ENCODE assay signal across 26 cellular contexts in the genomic region with DNA sequence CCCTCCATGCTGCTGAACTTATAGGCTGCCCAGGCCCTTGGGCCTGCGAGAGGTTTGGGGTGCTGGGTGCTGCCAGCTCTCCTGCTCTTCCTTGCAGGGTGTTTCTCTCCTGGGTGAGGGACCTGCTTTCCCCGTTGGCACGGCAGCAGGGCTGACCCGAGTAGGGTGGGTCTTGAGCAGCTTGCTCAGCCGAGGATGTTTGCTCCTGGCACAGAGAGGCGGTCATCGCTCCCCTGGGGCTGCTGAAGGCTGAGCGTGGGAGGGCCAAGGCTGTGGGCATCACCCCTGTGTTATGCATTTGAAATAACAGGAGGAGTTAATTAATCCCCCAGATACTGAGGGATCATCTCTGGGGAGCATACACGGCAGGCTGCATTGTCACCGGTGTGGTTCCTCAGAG. TPM values are rescaled to one million over a fixed set of nuclear protein-coding genes. Genes with fewer than 3 reads are reported as not detected.
"Had no signal": no experiment of that assay in that cellular context is flagged by ENCODE, and none has a peak within 500 bp of the region (broad histone marks: within the 10 kb centered on the region; RNA-seq: fewer than 3 reads in every experiment).

No MANE protein-coding gene starts in this region.

- H3K27me3 ChIP-seq: pancreas, testis, tibial nerve, upper lobe of right lung, vagina had no signal

- H3K27ac ChIP-seq: gastrocnemius medialis, lower lobe of right lung, pancreas, testis, tibial nerve, upper lobe of right lung had no signal

- H3K4me3 ChIP-seq: dorsolateral prefrontal cortex, gastrocnemius medialis, left ventricle myocardium inferior, lower lobe of right lung, pancreas, testis, tibial nerve, upper lobe of right lung, vagina had no signal

- DNase-seq: cortex of kidney; dorsolateral prefrontal cortex; effector CD8-positive, alpha-beta T cell; gastrocnemius medialis; immature natural killer cell; left cardiac atrium; left ventricle myocardium inferior; lower lobe of right lung; natural killer cell; nucleus accumbens; stimulated activated CD4-positive, alpha-beta T cell treated with anti-CD3 and anti-CD28 coated beads, Interleukin-1b, Interleukin-23, amount 100 ng/mL, for 48 hours; stimulated activated CD4-positive, alpha-beta T cell treated with anti-CD3 and anti-CD28 coated beads, Interleukin-4, amount 100 ng/mL, for 24 hours; stimulated activated naive B cell treated with anti-CD40 and anti-IgM and Interleukin-4, amounts not matched to agents 10 μg/mL and 1 μg/mL and 100 μg/mL, for 72 hours; stimulated activated naive CD8-positive, alpha-beta T cell treated with anti-CD3 and anti-CD28 coated beads, Interleukin-15, amount 100 ng/mL, for 72 hours; testis; upper lobe of right lung had no signal

- ATAC-seq: esophagus mucosa; gastrocnemius medialis; left cardiac atrium; lower lobe of right lung; natural killer cell; pancreas; right cardiac atrium; stimulated activated naive B cell treated with anti-CD40 and anti-IgM and Interleukin-4, amounts not matched to agents 10 μg/mL and 1 μg/mL and 100 μg/mL, for 72 hours; stimulated activated naive CD8-positive, alpha-beta T cell treated with anti-CD3 and anti-CD28 coated beads, Interleukin-15, amount 100 ng/mL, for 72 hours; upper lobe of right lung had no signal

- H3K9me3 ChIP-seq: gastrocnemius medialis, left ventricle myocardium inferior, lower lobe of right lung, pancreas, testis, tibial nerve, upper lobe of right lung, vagina had no signal

- H3K4me3 Mint-ChIP-seq: immature natural killer cell; memory B cell; mesothelial cell of epicardium; natural killer cell; stimulated activated naive B cell treated with anti-CD40 and anti-IgM and Interleukin-4, amounts not matched to agents 10 μg/mL and 1 μg/mL and 100 μg/mL, for 72 hours; stimulated activated naive CD8-positive, alpha-beta T cell treated with anti-CD3 and anti-CD28 coated beads, Interleukin-15, amount 100 ng/mL, for 72 hours had no signal

- H3K4me1 ChIP-seq: lower lobe of right lung had no signal

- H3K27me3 Mint-ChIP-seq: progenitor cell of endocrine pancreas; stimulated activated naive B cell treated with anti-CD40 and anti-IgM and Interleukin-4, amounts not matched to agents 10 μg/mL and 1 μg/mL and 100 μg/mL, for 72 hours had no signal

- H3K4me1 Mint-ChIP-seq: memory B cell; stimulated activated naive CD8-positive, alpha-beta T cell treated with anti-CD3 and anti-CD28 coated beads, Interleukin-15, amount 100 ng/mL, for 72 hours had no signal

- H3K9me3 Mint-ChIP-seq: immature natural killer cell; memory B cell; mesothelial cell of epicardium; natural killer cell; neural crest cell; stimulated activated naive B cell treated with anti-CD40 and anti-IgM and Interleukin-4, amounts not matched to agents 10 μg/mL and 1 μg/mL and 100 μg/mL, for 72 hours; stimulated activated naive CD8-positive, alpha-beta T cell treated with anti-CD3 and anti-CD28 coated beads, Interleukin-15, amount 100 ng/mL, for 72 hours had no signal

- FAIRE-seq: keratinocyte, pancreas had no signal

- H3K36me3 Mint-ChIP-seq: immature natural killer cell; memory B cell; natural killer cell; stimulated activated naive B cell treated with anti-CD40 and anti-IgM and Interleukin-4, amounts not matched to agents 10 μg/mL and 1 μg/mL and 100 μg/mL, for 72 hours had no signal

- H3K27ac Mint-ChIP-seq: immature natural killer cell; memory B cell; mesothelial cell of epicardium; natural killer cell; progenitor cell of endocrine pancreas; stimulated activated naive B cell treated with anti-CD40 and anti-IgM and Interleukin-4, amounts not matched to agents 10 μg/mL and 1 μg/mL and 100 μg/mL, for 72 hours had no signal

- H3K36me3 ChIP-seq: gastrocnemius medialis, pancreas had no signal

RNA-seq across cellular contexts. Expression of gene KCTD15, which starts 5.3 kb away (rescaled TPM):
- polyA plus RNA-seq: immature natural killer cell had no signal
